ENCODE assay signal across 28 cellular contexts in genomic region chr6:95687839-95688238, GRCh38.
"Had no signal": no experiment of that assay in that cellular context is flagged by ENCODE, and none has a peak within 500 bp of the region (broad histone marks: within the 10 kb centered on the region; RNA-seq: fewer than 3 reads in every experiment).

No MANE protein-coding gene starts in this region.

- H3K36me3 Mint-ChIP-seq: activated CD8-positive, alpha-beta memory T cell treated with anti-CD3 and anti-CD28 coated beads, Interleukin-2, amount 10 ng/mL, durations not matched to agents 7 days and 5 days; activated naive CD8-positive, alpha-beta T cell; brain had no signal

- H3K27me3 Mint-ChIP-seq: activated CD8-positive, alpha-beta memory T cell treated with anti-CD3 and anti-CD28 coated beads, Interleukin-2, amount 10 ng/mL, durations not matched to agents 7 days and 5 days; activated CD8-positive, alpha-beta T cell treated with anti-CD3 and anti-CD28 coated beads for 36 hours; activated naive CD8-positive, alpha-beta T cell; activated T-cell treated with anti-CD3 and anti-CD28 coated beads, Interleukin-2, amount 50 U/mL, for 24 hours; central memory CD8-positive, alpha-beta T cell had no signal

- ATAC-seq: activated CD4-positive, alpha-beta T cell treated with anti-CD3 and anti-CD28 coated beads for 36 hours; activated CD8-positive, alpha-beta memory T cell treated with anti-CD3 and anti-CD28 coated beads, Interleukin-2, amount 10 ng/mL, durations not matched to agents 7 days and 5 days; activated CD8-positive, alpha-beta T cell treated with anti-CD3 and anti-CD28 coated beads for 36 hours; Panc1; Right ventricle myocardium inferior had no signal

- H3K4me3 Mint-ChIP-seq: activated CD4-positive, alpha-beta T cell treated with anti-CD3 and anti-CD28 coated beads for 36 hours; activated CD8-positive, alpha-beta memory T cell treated with anti-CD3 and anti-CD28 coated beads, Interleukin-2, amount 10 ng/mL, durations not matched to agents 7 days and 5 days; activated CD8-positive, alpha-beta T cell treated with anti-CD3 and anti-CD28 coated beads for 36 hours; activated naive CD8-positive, alpha-beta T cell; activated T-cell treated with anti-CD3 and anti-CD28 coated beads, Interleukin-2, amount 50 U/mL, for 24 hours; activated T-helper 1 cell treated with anti-CD3 and anti-CD28 coated beads, Interleukin-12 subunit alpha, Interleukin-12 subunit beta, Interleukin-2, Interleukin-4 antibody, amounts not matched to agents 30 ng/mL and 10 ng/mL and 1 ng/mL, durations not matched to agents 14 hours and 24 hours and 36 hours; brain; central memory CD8-positive, alpha-beta T cell had no signal

- H3K9me3 Mint-ChIP-seq: activated T-cell treated with anti-CD3 and anti-CD28 coated beads, Interleukin-2, amount 50 U/mL, for 24 hours; activated T-helper 1 cell treated with anti-CD3 and anti-CD28 coated beads, Interleukin-12 subunit alpha, Interleukin-12 subunit beta, Interleukin-2, Interleukin-4 antibody, amounts not matched to agents 30 ng/mL and 10 ng/mL and 1 ng/mL, durations not matched to agents 14 hours and 24 hours and 36 hours; central memory CD8-positive, alpha-beta T cell had no signal

- H3K4me1 Mint-ChIP-seq: activated CD8-positive, alpha-beta memory T cell treated with anti-CD3 and anti-CD28 coated beads, Interleukin-2, amount 10 ng/mL, durations not matched to agents 7 days and 5 days had no signal

- H3K27ac ChIP-seq: SK-N-MC, VCaP had no signal

- DNase-seq: activated CD4-positive, alpha-beta T cell treated with anti-CD3 and anti-CD28 coated beads for 36 hours; activated CD4-positive, alpha-beta T cell treated with anti-CD3 and anti-CD28 coated beads, Interleukin-2, amount 50 U/mL, for 1 hour; activated CD8-positive, alpha-beta memory T cell treated with anti-CD3 and anti-CD28 coated beads, Interleukin-2, amount 10 ng/mL, durations not matched to agents 7 days and 5 days; activated CD8-positive, alpha-beta T cell treated with anti-CD3 and anti-CD28 coated beads for 36 hours; activated effector memory CD4-positive, alpha-beta T cell treated with Interleukin-2 at 50 U/mL for 16 hours; activated naive CD4-positive, alpha-beta T cell treated with Interleukin-2 at 50 U/mL for 16 hours; activated T-cell treated with anti-CD3 and anti-CD28 coated beads, Interleukin-2, amount 50 U/mL, for 24 hours; amygdala; IMR-90; KBM-7; NCI-H146; NCI-H187 treated with DMSO at 0.1 percent for 48 hours; NCI-H2081 treated with DMSO at 0.1 percent for 48 hours; NCI-H446 treated with DMSO at 0.1 percent for 48 hours; NCI-H524 treated with DMSO at 0.1 percent for 48 hours; NCI-H748 treated with DMSO at 0.1 percent for 48 hours; NK-92 treated with Interleukin-12 subunit alpha and Interleukin-12 subunit beta, amount 100 ng/mL, for 24 hours; OCI-M1; RPMI8226; T-helper 1 cell had no signal

- H3K4me3 ChIP-seq: SK-N-MC had no signal

- H3K27ac Mint-ChIP-seq: activated CD4-positive, alpha-beta T cell treated with anti-CD3 and anti-CD28 coated beads for 36 hours; activated CD8-positive, alpha-beta memory T cell treated with anti-CD3 and anti-CD28 coated beads, Interleukin-2, amount 10 ng/mL, durations not matched to agents 7 days and 5 days; activated CD8-positive, alpha-beta T cell treated with anti-CD3 and anti-CD28 coated beads for 36 hours; activated naive CD8-positive, alpha-beta T cell; activated T-cell treated with anti-CD3 and anti-CD28 coated beads, Interleukin-2, amount 50 U/mL, for 24 hours; activated T-helper 1 cell treated with anti-CD3 and anti-CD28 coated beads, Interleukin-12 subunit alpha, Interleukin-12 subunit beta, Interleukin-2, Interleukin-4 antibody, amounts not matched to agents 30 ng/mL and 10 ng/mL and 1 ng/mL, durations not matched to agents 14 hours and 24 hours and 36 hours; brain had no signal
